In genomic region chr4:2931765-2932560, GRCh38 we compare ENCODE assay signal across 1 cellular context.
TF ChIP-seq lines count a peak whose summit lies in the region.

No MANE protein-coding gene starts in this region.

TF ChIP-seq in IMR-90, 13 proteins besides CTCF, POLR2A, EP300 and RAD21 (continued from another document):
- TF ChIP-seq MAZ (IDR thresholded peaks at IDR 0.05; ENCODE audit: borderline replicate concordance, low read depth, low read length) = no peak
- TF ChIP-seq RCOR1 (IDR thresholded peaks at IDR 0.05; ENCODE audit: insufficient replicate concordance, low read length) = no peak
- TF ChIP-seq NFE2L2 (IDR thresholded peaks at IDR 0.05; ENCODE audit: low read depth, low read length) = no peak
